Comparison of ENCODE assay signal across 8 cellular contexts in genomic region chr11:118437046-118437735, GRCh38. TPM values are rescaled to one million over a fixed set of nuclear protein-coding genes. Genes with fewer than 3 reads are reported as not detected.
DNase-seq lines count a peak whose midpoint lies in the region; ATAC-seq, FAIRE-seq and TF ChIP-seq lines count a peak whose summit lies in the region.

No MANE protein-coding gene starts in this region.

- H3K4me3 ChIP-seq in Loucy (ENCODE audit: low read length, poor library complexity, severe bottlenecking) (peak overlapping the region; percentile 92), colonic mucosa (peak overlapping the region; percentile 95), HepG2 (replicated peaks in 1 of 3; ENCODE audit: insufficient read depth in 1 of 3, low read depth in 2 of 3, low read length in 3 of 3) (peak overlapping the region; percentile 90 to 97 (median 92))

- ATAC-seq in HepG2, result no peak
- ATAC-seq in GM18909 (IDR thresholded peaks at IDR 0.05; ENCODE audit: poor library complexity, unreplicated experiment), result no peak

- no peak for TF ChIP-seq RAD21 in HepG2 (CRISPR knock-in tag; IDR thresholded peaks at IDR 0.05)

- no peaks in the 10 kb centered on the region for H3K9me2 ChIP-seq in Loucy (replicated peaks; ENCODE audit: low read depth, low read length)

- TF ChIP-seq POLR2A in HepG2 (IDR thresholded peaks at IDR 0.05; ENCODE audit: insufficient read depth in 1 of 2, low read depth in 2 of 2, low read length in 2 of 2), result no peak

- POLR2A ChIA-PET in HepG2 (lab: Yijun Ruan, JAX), result no interaction called here

- FAIRE-seq in HepG2 (lab: Jason Lieb, UNC), result no peak

- intact Hi-C loops in colonic mucosa (cut with DNase I), result loop anchor here (5.0 kb wide), 1 partner anchor 35 kb away; the partner anchor contains the start of gene ATP5MG
- intact Hi-C loops in HepG2 (cut with micrococcal nuclease; ENCODE audit: unreplicated experiment), result loop anchor here (2.0 kb wide), 1 partner anchor 52 kb away; no protein-coding TSS in a partner anchor

- H3K27ac ChIP-seq in colonic mucosa (peak overlapping the region; percentile 91), HepG2 (ENCODE audit: extremely low read length, insufficient read depth, low read length) (peak overlapping the region; percentile 63)

- CTCF ChIA-PET in HepG2 (lab: Yijun Ruan, JAX; ENCODE audit: low intra/inter-chr PET ratio, low total read pairs), result no interaction called here

- H3K27me3 ChIP-seq in Loucy (ENCODE audit: insufficient read depth, low read length, poor library complexity, severe bottlenecking) (no peaks in the 10 kb centered on the region), colonic mucosa (no peaks in the 10 kb centered on the region), HepG2 (ENCODE audit: control insufficient read depth in 1 of 2, insufficient read depth in 2 of 2, low read length in 2 of 2) (no peaks in the 10 kb centered on the region)

- H2AFZ ChIP-seq in Loucy (ENCODE audit: low read length) (no peak overlapping the region), HepG2 (ENCODE audit: low read length) (no peak overlapping the region)

- DNase-seq in DMS79 (lab: John Stamatoyannopoulos, UW), result peak; percentile 33
- peak; percentile 22 for DNase-seq in activated CD4-positive, alpha-beta T cell treated with anti-CD3 and anti-CD28 coated beads for 1 hour
- peak; percentile 64 for DNase-seq in colonic mucosa
- DNase-seq in HepG2 (ENCODE audit: low spot score), result peak; percentile 10
- peak; percentile 50 for DNase-seq in stimulated activated CD4-positive, alpha-beta T cell treated with anti-CD3 and anti-CD28 coated beads, Interleukin-4, amount 100 ng/mL, for 24 hours
- no peak for DNase-seq in GM19240 (ENCODE audit: insufficient read length, low spot score)

- TF ChIP-seq EP300 in HepG2 (IDR thresholded peaks at IDR 0.05; ENCODE audit: low read depth in 2 of 2, low read length in 2 of 2), result no peak
- no peak for TF ChIP-seq EP300 in HepG2 (CRISPR knock-in tag; IDR thresholded peaks at IDR 0.05; ENCODE audit: borderline replicate concordance)

- H4K20me1 ChIP-seq in Loucy (ENCODE audit: insufficient read depth, low read length, poor library complexity, severe bottlenecking) (peaks cover 52% of the 10 kb centered on the region), HepG2 (ENCODE audit: insufficient read depth, low read length) (peaks cover 44% of the 10 kb centered on the region)

- H3K36me3 ChIP-seq in Loucy (ENCODE audit: insufficient read depth, low read length) (no peaks in the 10 kb centered on the region; the same call in 1 of the 2 replicates), colonic mucosa (no peaks in the 10 kb centered on the region), HepG2 (replicated peaks in 1 of 2; ENCODE audit: control insufficient read depth in 1 of 2, insufficient read depth in 2 of 2, low read length in 2 of 2) (peaks cover 0 to 1% of the 10 kb centered on the region in 2 experiments; a peak in 2 of 5 replicates)

- BruUV-seq in HepG2 (replicated peaks; lab: Mats Ljungman, UMichigan), result no TSS peak

- H3K79me2 ChIP-seq in Loucy (ENCODE audit: insufficient read depth, low read length) (peaks cover 57% of the 10 kb centered on the region), HepG2 (ENCODE audit: insufficient read depth, low read length) (peaks cover 57% of the 10 kb centered on the region)

- in situ Hi-C loops in HepG2 (cut with HindIII; ENCODE audit: extremely low pct_ligation_motif_present, low pct_unique_long_range_greater_than_20kb), result no loop called here

- no peak for TF ChIP-seq CTCF in Loucy (conservative IDR thresholded peaks at IDR 0.05; ENCODE audit: low read length)
- no peak for TF ChIP-seq CTCF in colonic mucosa (IDR thresholded peaks at IDR 0.05)
- TF ChIP-seq CTCF in HepG2 (CRISPR knock-in tag; IDR thresholded peaks at IDR 0.05), result no peak

- H3K9me3 ChIP-seq in Loucy (ENCODE audit: insufficient read depth, low read depth, low read length) (no peaks in the 10 kb centered on the region), colonic mucosa (no peaks in the 10 kb centered on the region), HepG2 (ENCODE audit: low read length) (no peaks in the 10 kb centered on the region)

- peaks cover 10% of the 10 kb centered on the region; the same call in 1 of the 2 replicates for H3F3A ChIP-seq in Loucy (ENCODE audit: low read depth)

- peak overlapping the region; percentile 95 for H3K9ac ChIP-seq in Loucy (ENCODE audit: low read depth, low read length, poor library complexity, severe bottlenecking)
- peak overlapping the region; percentile 91 to 98 for H3K9ac ChIP-seq in colonic mucosa (ENCODE audit: low read depth in 2 of 2, low read length in 2 of 2)
- peak overlapping the region; percentile 84 for H3K9ac ChIP-seq in HepG2 (ENCODE audit: insufficient read depth, low read depth, low read length)

- 3% methylated on average over 28 of the region's 30 CpGs for WGBS in HepG2 (ENCODE audit: low lambda C conversion rate)

- H3K4me1 ChIP-seq in Loucy (ENCODE audit: insufficient read depth, low read length, poor library complexity, severe bottlenecking) (peaks cover 44% of the 10 kb centered on the region), colonic mucosa (peaks cover 1% of the 10 kb centered on the region), HepG2 (ENCODE audit: insufficient read depth, low read length) (peaks cover 60% of the 10 kb centered on the region)

- peak overlapping the region; percentile 99 for H3K4me2 ChIP-seq in Loucy (ENCODE audit: low read depth, low read length, poor library complexity, severe bottlenecking)
- peak overlapping the region; percentile 77 for H3K4me2 ChIP-seq in HepG2 (ENCODE audit: low read depth, low read length)

TF ChIP-seq in HepG2, 621 proteins besides CTCF, POLR2A, EP300 and RAD21 (continues in another document):
- TF ChIP-seq NCOA5 (CRISPR knock-in tag; IDR thresholded peaks at IDR 0.05), result no peak
- TF ChIP-seq MYPOP (CRISPR knock-in tag; IDR thresholded peaks at IDR 0.05), result no peak
- no peak for TF ChIP-seq ZNF7 (CRISPR knock-in tag; IDR thresholded peaks at IDR 0.05)
- TF ChIP-seq ZNF749 (CRISPR knock-in tag; IDR thresholded peaks at IDR 0.05; ENCODE audit: borderline replicate concordance), result no peak

RNA-seq across cellular contexts. Expression of gene KMT2A, which starts 0.9 kb away (rescaled TPM):
- total RNA-seq in colonic mucosa (10 to 100 TPM; 33.8 to 45.1 TPM), HepG2 (2016; rRNA removed; fragmentation: Illumina TruSeq; extraction: Trizol) (20.0 and 26.2 TPM in 2 replicates)
- total RNA-seq in HepG2 (2016; cell fraction: cytosol; rRNA removed; fragmentation: Illumina TruSeq; extraction: Trizol; ENCODE audit: low read depth), result 8.0 and 8.6 TPM in 2 replicates
- total RNA-seq in HepG2 (2016; cell fraction: insoluble cytoplasmic fraction; rRNA removed; fragmentation: Illumina TruSeq; extraction: Trizol), result 19.8 and 22.3 TPM in 2 replicates
- 9.8 and 12.0 TPM in 2 replicates for total RNA-seq in HepG2 (2016; cell fraction: membrane; rRNA removed; fragmentation: Illumina TruSeq; extraction: Trizol)
- 62.9 and 67.9 TPM in 2 replicates for total RNA-seq in HepG2 (2016; cell fraction: nucleus; rRNA removed; fragmentation: Illumina TruSeq; extraction: Trizol)
- polyA plus RNA-seq in HepG2 (2011; rRNA removed), result 12.4 and 12.7 TPM in 2 replicates
- polyA plus RNA-seq in HepG2 (2011; cell fraction: cytosol; rRNA removed), result 9.4 and 11.0 TPM in 2 replicates
- 53.6 and 54.8 TPM in 2 replicates for polyA plus RNA-seq in HepG2 (2011; cell fraction: nucleus; rRNA removed)
- 18.6 and 21.2 TPM in 2 replicates for polyA plus RNA-seq in HepG2 (2012)
- 1.8 and 2.3 TPM in 2 replicates for polyA plus RNA-seq in HepG2 (2016; cell fraction: cytosol; fragmentation: Illumina TruSeq; extraction: Trizol; ENCODE audit: low read depth)
- polyA plus RNA-seq in HepG2 (2016; cell fraction: insoluble cytoplasmic fraction; fragmentation: Illumina TruSeq; extraction: Trizol; ENCODE audit: low read depth), result 14.1 and 14.7 TPM in 2 replicates
- polyA plus RNA-seq in HepG2 (2016; cell fraction: membrane; fragmentation: Illumina TruSeq; extraction: Trizol; ENCODE audit: low read depth), result 3.7 and 4.5 TPM in 2 replicates
- 53.1 and 68.2 TPM in 2 replicates for polyA plus RNA-seq in HepG2 (2016; cell fraction: nucleus; fragmentation: Illumina TruSeq; extraction: Trizol; ENCODE audit: insufficient read depth, low read depth)
- polyA minus RNA-seq in HepG2 (2011; rRNA and poly(A)+ RNA removed; ENCODE audit: low replicate concordance), result 54.0 and 71.0 TPM in 2 replicates
- polyA minus RNA-seq in HepG2 (2011; cell fraction: cytosol; rRNA and poly(A)+ RNA removed), result 31.2 and 32.9 TPM in 2 replicates
- 121 and 138 TPM in 2 replicates for polyA minus RNA-seq in HepG2 (2011; cell fraction: nucleus; rRNA and poly(A)+ RNA removed)

RNA-seq across cellular contexts. Expression of gene ATP5MG, which starts 35.8 kb away (rescaled TPM):
- total RNA-seq in colonic mucosa (100 to 1,000 TPM; 282 to 380 TPM), HepG2 (2016; rRNA removed; fragmentation: Illumina TruSeq; extraction: Trizol) (320 and 408 TPM in 2 replicates)
- 159 and 171 TPM in 2 replicates for total RNA-seq in HepG2 (2016; cell fraction: cytosol; rRNA removed; fragmentation: Illumina TruSeq; extraction: Trizol; ENCODE audit: low read depth)
- 349 and 437 TPM in 2 replicates for total RNA-seq in HepG2 (2016; cell fraction: insoluble cytoplasmic fraction; rRNA removed; fragmentation: Illumina TruSeq; extraction: Trizol)
- total RNA-seq in HepG2 (2016; cell fraction: membrane; rRNA removed; fragmentation: Illumina TruSeq; extraction: Trizol), result 200 and 226 TPM in 2 replicates
- total RNA-seq in HepG2 (2016; cell fraction: nucleus; rRNA removed; fragmentation: Illumina TruSeq; extraction: Trizol), result 118 TPM in 2 replicates
- polyA plus RNA-seq in HepG2 (2011; rRNA removed), result 209 and 260 TPM in 2 replicates
- 224 and 232 TPM in 2 replicates for polyA plus RNA-seq in HepG2 (2011; cell fraction: cytosol; rRNA removed)
- 34.3 and 48.4 TPM in 2 replicates for polyA plus RNA-seq in HepG2 (2011; cell fraction: nucleus; rRNA removed)
- 196 and 279 TPM in 2 replicates for polyA plus RNA-seq in HepG2 (2012)
- polyA plus RNA-seq in HepG2 (2016; cell fraction: cytosol; fragmentation: Illumina TruSeq; extraction: Trizol; ENCODE audit: low read depth), result 199 and 242 TPM in 2 replicates
- 446 and 519 TPM in 2 replicates for polyA plus RNA-seq in HepG2 (2016; cell fraction: insoluble cytoplasmic fraction; fragmentation: Illumina TruSeq; extraction: Trizol; ENCODE audit: low read depth)
- polyA plus RNA-seq in HepG2 (2016; cell fraction: membrane; fragmentation: Illumina TruSeq; extraction: Trizol; ENCODE audit: low read depth), result 199 and 264 TPM in 2 replicates
- polyA plus RNA-seq in HepG2 (2016; cell fraction: nucleus; fragmentation: Illumina TruSeq; extraction: Trizol; ENCODE audit: insufficient read depth, low read depth), result 242 and 264 TPM in 2 replicates
- polyA minus RNA-seq in HepG2 (2011; rRNA and poly(A)+ RNA removed; ENCODE audit: low replicate concordance), result 36.3 and 59.5 TPM in 2 replicates
- polyA minus RNA-seq in HepG2 (2011; cell fraction: cytosol; rRNA and poly(A)+ RNA removed), result 41.8 and 56.3 TPM in 2 replicates
- 17.0 and 20.9 TPM in 2 replicates for polyA minus RNA-seq in HepG2 (2011; cell fraction: nucleus; rRNA and poly(A)+ RNA removed)
